11 cellular contexts compared by ENCODE assay signal in genomic region chr6:14178083-14178445, GRCh38.
A peak's percentile ranks its signal among the peaks of the same experiment; 100 is the strongest.
DNase-seq lines count a peak whose midpoint lies in the region; ATAC-seq and TF ChIP-seq lines count a peak whose summit lies in the region.
"Had no signal": no experiment of that assay in that cellular context is flagged by ENCODE, and none has a peak within 500 bp of the region (broad histone marks: within the 10 kb centered on the region; RNA-seq: fewer than 3 reads in every experiment).

No MANE protein-coding gene starts in this region.

- no peak overlapping the region for H2AK5ac ChIP-seq in mesendoderm (ENCODE audit: low read length)

- WGBS in mesendoderm (ENCODE audit: extremely low coverage, insufficient coverage, low lambda C conversion rate): no CpG with 5 or more reads among the region's 5 CpGs

- no peak overlapping the region for H3K9ac ChIP-seq in mesendoderm (ENCODE audit: low read length)
- H3K9ac ChIP-seq: BLaER1 treated with 17β-estradiol and CSF1 and Interleukin-3, amounts not matched to agents 10 nM and 100 nM had no signal

- H3K4me3 ChIP-seq in mesendoderm (ENCODE audit: low read length): no peak overlapping the region
- H3K4me3 ChIP-seq: BLaER1 treated with 17β-estradiol and CSF1 and Interleukin-3, amounts not matched to agents 10 nM and 100 nM had no signal

- H3K9me3 Mint-ChIP-seq in HFFc6: no peaks in the 10 kb centered on the region
- H3K9me3 Mint-ChIP-seq: CD4-positive, alpha-beta T cell had no signal

- no peak overlapping the region for H4K5ac ChIP-seq in mesendoderm (ENCODE audit: low read length)

- no peak overlapping the region for H3K27ac Mint-ChIP-seq in HFFc6
- H3K27ac Mint-ChIP-seq: CD4-positive, alpha-beta T cell had no signal

- DNase-seq in EH (ENCODE audit: low read depth) (peak; percentile 42), HFFc6 (peak; percentile 30), mesendoderm (peak; percentile 78), head of caudate nucleus (no peak), DMS53 treated with DMSO at 0.1 percent for 48 hours (lab: John Stamatoyannopoulos, UW; ENCODE audit: unreplicated experiment) (no peak)
- DNase-seq: CD4-positive, alpha-beta T cell; DMS79 treated with DMSO at 0.1 percent for 48 hours had no signal

- no peak overlapping the region for H2BK120ac ChIP-seq in mesendoderm (ENCODE audit: low read depth, low read length)

- intact Hi-C loops in head of caudate nucleus (cut with DNase I): no loop called here

- H3K36me3 ChIP-seq in mesendoderm (ENCODE audit: control insufficient read depth, insufficient read depth, low read length): no peaks in the 10 kb centered on the region
- H3K36me3 ChIP-seq: BLaER1 treated with 17β-estradiol and CSF1 and Interleukin-3, amounts not matched to agents 10 nM and 100 nM had no signal

- H3K27me3 Mint-ChIP-seq in HFFc6 (ENCODE audit: insufficient read depth): peaks cover 7% of the 10 kb centered on the region
- H3K27me3 Mint-ChIP-seq: CD4-positive, alpha-beta T cell had no signal

- ATAC-seq in HG02571 (IDR thresholded peaks at IDR 0.05; ENCODE audit: unreplicated experiment): no peak
- no peak for ATAC-seq in HG03135 (IDR thresholded peaks at IDR 0.05; ENCODE audit: unreplicated experiment)
- ATAC-seq: HCT116 had no signal

- H3K4me1 Mint-ChIP-seq in HFFc6 (ENCODE audit: low read depth): peaks cover 12% of the 10 kb centered on the region

- H3K23ac ChIP-seq in mesendoderm (ENCODE audit: low read length): no peak overlapping the region

- H3K18ac ChIP-seq in mesendoderm (ENCODE audit: low read length): no peak overlapping the region

- H4K8ac ChIP-seq in mesendoderm (ENCODE audit: low read depth, low read length): no peak overlapping the region

- H2BK5ac ChIP-seq in mesendoderm (ENCODE audit: low read length): no peak overlapping the region

- H3K4ac ChIP-seq in mesendoderm (ENCODE audit: low read depth, low read length): no peak overlapping the region

- no peak overlapping the region for H3K27ac ChIP-seq in mesendoderm (ENCODE audit: low read depth, low read length)
- H3K27ac ChIP-seq: BLaER1 treated with 17β-estradiol and CSF1 and Interleukin-3, amounts not matched to agents 10 nM and 100 nM had no signal

- no peak overlapping the region for H3K56ac ChIP-seq in mesendoderm (ENCODE audit: low read length)

- no peak overlapping the region for H2BK15ac ChIP-seq in mesendoderm (replicated peaks; ENCODE audit: low read depth)

- no peaks in the 10 kb centered on the region for H3K79me1 ChIP-seq in mesendoderm (ENCODE audit: low read length)

- no peak overlapping the region for H3K4me3 Mint-ChIP-seq in HFFc6
- H3K4me3 Mint-ChIP-seq: CD4-positive, alpha-beta T cell had no signal

- H3K4me2 ChIP-seq in mesendoderm (ENCODE audit: low read length): no peak overlapping the region

- H3K36me3 Mint-ChIP-seq in HFFc6 (ENCODE audit: low read depth): no peaks in the 10 kb centered on the region

- no peak for TF ChIP-seq CTCF in HFFc6 (IDR thresholded peaks at IDR 0.05)

- no peaks in the 10 kb centered on the region for H3K79me2 ChIP-seq in mesendoderm (ENCODE audit: control insufficient read depth, insufficient read depth, low read length)

- no peaks in the 10 kb centered on the region for H3K27me3 ChIP-seq in mesendoderm (ENCODE audit: insufficient read depth, low read length, poor library complexity)
- H3K27me3 ChIP-seq: BLaER1 treated with 17β-estradiol and CSF1 and Interleukin-3, amounts not matched to agents 10 nM and 100 nM had no signal

- no peaks in the 10 kb centered on the region for H3K4me1 ChIP-seq in mesendoderm (ENCODE audit: control insufficient read depth, low read depth, low read length)

Comparison
In these comparisons a context has a peak if more than half of its experiments do, and no peak if none do; other contexts are left out.
1. DNase-seq: peak in EH (single experiment), HFFc6 (single experiment) and mesendoderm (single experiment); none in head of caudate nucleus (0 of 42) and DMS53 treated with DMSO at 0.1 percent for 48 hours (single experiment).